18 cellular contexts compared by ENCODE assay signal in the genomic region with DNA sequence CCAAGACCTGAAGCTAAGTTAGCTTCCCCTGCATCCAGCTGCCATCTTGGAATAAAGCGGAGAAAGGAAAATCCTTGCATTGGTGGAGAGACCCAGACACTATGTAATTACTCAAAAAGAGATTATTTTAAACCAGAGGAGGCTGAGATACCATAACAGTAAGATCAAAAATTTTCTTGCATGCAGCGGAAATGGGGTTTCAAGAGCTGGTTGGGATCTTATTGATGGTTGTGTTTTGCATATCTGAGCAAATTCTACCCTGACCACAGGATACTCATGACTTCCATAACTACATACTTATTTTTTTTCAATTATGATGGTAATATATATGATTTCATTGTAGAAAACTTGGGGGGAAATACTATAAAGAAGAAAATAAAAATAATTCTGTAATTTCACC. TPM values are rescaled to one million over a fixed set of nuclear protein-coding genes. Genes with fewer than 3 reads are reported as not detected.
DNase-seq lines count a peak whose midpoint lies in the region; ATAC-seq and TF ChIP-seq lines count a peak whose summit lies in the region.
"Had no signal": no experiment of that assay in that cellular context is flagged by ENCODE, and none has a peak within 500 bp of the region (broad histone marks: within the 10 kb centered on the region; RNA-seq: fewer than 3 reads in every experiment).

No MANE protein-coding gene starts in this region.

- peak overlapping the region; percentile 7 for H3K27ac Mint-ChIP-seq in activated naive CD8-positive, alpha-beta T cell
- no peak overlapping the region for H3K27ac Mint-ChIP-seq in activated naive CD8-positive, alpha-beta T cell treated with anti-CD3 and anti-CD28 coated beads for 36 hours
- no peak overlapping the region for H3K27ac Mint-ChIP-seq in activated naive CD8-positive, alpha-beta T cell treated with anti-CD3 and anti-CD28 coated beads, Interleukin-2, amount 50 U/mL, for 24 hours
- H3K27ac Mint-ChIP-seq in Calu3 (ENCODE audit: unreplicated experiment), result no peak overlapping the region

- no peaks in the 10 kb centered on the region for H3K9me3 Mint-ChIP-seq in activated naive CD8-positive, alpha-beta T cell (ENCODE audit: low read depth)
- no peaks in the 10 kb centered on the region for H3K9me3 Mint-ChIP-seq in activated naive CD8-positive, alpha-beta T cell treated with anti-CD3 and anti-CD28 coated beads for 36 hours
- H3K9me3 Mint-ChIP-seq in activated naive CD8-positive, alpha-beta T cell treated with anti-CD3 and anti-CD28 coated beads, Interleukin-2, amount 50 U/mL, for 24 hours, result no peaks in the 10 kb centered on the region
- H3K9me3 Mint-ChIP-seq in Calu3 (ENCODE audit: low read depth, unreplicated experiment), result no peaks in the 10 kb centered on the region

- BruUV-seq in Calu3 (replicated peaks; lab: Mats Ljungman, UMichigan), result no TSS peak

- no peaks in the 10 kb centered on the region for H3K36me3 Mint-ChIP-seq in activated naive CD8-positive, alpha-beta T cell
- H3K36me3 Mint-ChIP-seq in activated naive CD8-positive, alpha-beta T cell treated with anti-CD3 and anti-CD28 coated beads for 36 hours, result no peaks in the 10 kb centered on the region
- no peaks in the 10 kb centered on the region for H3K36me3 Mint-ChIP-seq in activated naive CD8-positive, alpha-beta T cell treated with anti-CD3 and anti-CD28 coated beads, Interleukin-2, amount 50 U/mL, for 24 hours (ENCODE audit: low read depth)
- H3K36me3 Mint-ChIP-seq in Calu3 (ENCODE audit: insufficient read depth, unreplicated experiment), result peaks cover 6% of the 10 kb centered on the region

- peak; percentile 53 to 57 for ATAC-seq in activated CD4-positive, CD25-positive, alpha-beta regulatory T cell treated with anti-CD3 and anti-CD28 coated beads, Interleukin-2, amount 50 U/mL, for 24 hours
- peak; percentile 45 for ATAC-seq in activated naive CD8-positive, alpha-beta T cell treated with anti-CD3 and anti-CD28 coated beads, Interleukin-2, amount 50 U/mL, for 24 hours
- ATAC-seq: HepG2, Panc1 had no signal

- no peak for TF ChIP-seq CTCF in Calu3 (IDR thresholded peaks at IDR 0.05; ENCODE audit: unreplicated experiment)

- intact Hi-C loops in Calu3 (cut with micrococcal nuclease; ENCODE audit: unreplicated experiment), result no loop called here

- no peak overlapping the region for H3K4me3 Mint-ChIP-seq in activated naive CD8-positive, alpha-beta T cell
- H3K4me3 Mint-ChIP-seq in activated naive CD8-positive, alpha-beta T cell treated with anti-CD3 and anti-CD28 coated beads for 36 hours, result no peak overlapping the region
- H3K4me3 Mint-ChIP-seq in activated naive CD8-positive, alpha-beta T cell treated with anti-CD3 and anti-CD28 coated beads, Interleukin-2, amount 50 U/mL, for 24 hours, result no peak overlapping the region
- H3K4me3 Mint-ChIP-seq in Calu3 (ENCODE audit: low read depth, unreplicated experiment), result no peak overlapping the region

- no peak for DNase-seq in activated CD4-positive, CD25-positive, alpha-beta regulatory T cell treated with anti-CD3 and anti-CD28 coated beads, Interleukin-2, amount 50 U/mL, for 72 hours
- no peak for DNase-seq in activated naive CD8-positive, alpha-beta T cell treated with anti-CD3 and anti-CD28 coated beads for 36 hours
- no peak for DNase-seq in activated naive CD8-positive, alpha-beta T cell treated with anti-CD3 and anti-CD28 coated beads, Interleukin-2, amount 50 U/mL, for 24 hours
- DNase-seq in glomerular visceral epithelial cell (ENCODE audit: extremely low spot score), result no peak
- no peak for DNase-seq in Calu3
- no peak for DNase-seq in ecto neural progenitor cell (ENCODE audit: low spot score)
- DNase-seq: DMS153, EL, Kasumi-1, NCI-H1105 treated with DMSO at 0.1 percent for 48 hours, NCI-H187 treated with DMSO at 0.1 percent for 48 hours, NCI-H2171, NCI-H774, Right ventricle myocardium superior had no signal

- peaks cover 21% of the 10 kb centered on the region for H3K4me1 Mint-ChIP-seq in activated naive CD8-positive, alpha-beta T cell (ENCODE audit: low read depth)
- no peaks in the 10 kb centered on the region for H3K4me1 Mint-ChIP-seq in activated naive CD8-positive, alpha-beta T cell treated with anti-CD3 and anti-CD28 coated beads for 36 hours
- H3K4me1 Mint-ChIP-seq in activated naive CD8-positive, alpha-beta T cell treated with anti-CD3 and anti-CD28 coated beads, Interleukin-2, amount 50 U/mL, for 24 hours, result peaks cover 20% of the 10 kb centered on the region
- H3K4me1 Mint-ChIP-seq in Calu3 (ENCODE audit: low read depth, unreplicated experiment), result peaks cover 8% of the 10 kb centered on the region

- CTCF ChIA-PET in Calu3 (lab: Charles Lee), result interaction anchor here (1.2 kb wide), 1 partner anchor 167 kb away, joined by 3 read pairs; no protein-coding TSS in a partner anchor

- H3K27me3 Mint-ChIP-seq in activated naive CD8-positive, alpha-beta T cell, result peaks cover 5% of the 10 kb centered on the region
- H3K27me3 Mint-ChIP-seq in activated naive CD8-positive, alpha-beta T cell treated with anti-CD3 and anti-CD28 coated beads for 36 hours, result peaks cover 21% of the 10 kb centered on the region
- peaks cover 24% of the 10 kb centered on the region for H3K27me3 Mint-ChIP-seq in activated naive CD8-positive, alpha-beta T cell treated with anti-CD3 and anti-CD28 coated beads, Interleukin-2, amount 50 U/mL, for 24 hours
- peaks cover 13% of the 10 kb centered on the region for H3K27me3 Mint-ChIP-seq in Calu3 (ENCODE audit: unreplicated experiment)

RNA-seq across cellular contexts. Expression of a gene that starts 17.5 kb away (rescaled TPM):
- total RNA-seq in activated naive CD8-positive, alpha-beta T cell treated with anti-CD3 and anti-CD28 coated beads for 36 hours, result under 1 TPM; 0.12 to 0.20 TPM
- 2.2 and 2.5 TPM in 2 replicates for total RNA-seq in Calu3 (2022)
